Comparison of ENCODE assay signal across 14 cellular contexts in the genomic region with DNA sequence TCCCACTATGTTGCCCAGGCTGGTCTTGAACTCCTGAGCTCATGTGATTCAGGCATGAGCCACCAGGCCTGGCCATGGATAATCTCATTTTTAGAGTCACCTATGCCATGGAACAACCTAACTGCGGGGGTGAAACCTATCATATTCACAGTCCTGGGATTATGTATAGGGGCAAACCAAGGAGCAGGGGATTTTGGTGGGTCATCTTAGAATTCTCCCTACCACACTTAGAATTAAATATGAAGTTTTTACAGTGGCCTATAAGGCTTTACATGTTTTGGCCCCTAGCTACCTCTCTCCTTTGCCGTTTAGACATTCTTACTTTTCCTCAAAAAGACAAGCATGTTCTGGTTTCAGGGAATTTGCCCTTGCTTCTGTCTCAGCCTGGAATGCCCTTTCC. TPM values are rescaled to one million over a fixed set of nuclear protein-coding genes. Genes with fewer than 3 reads are reported as not detected.
DNase-seq lines count a peak whose midpoint lies in the region; ATAC-seq, FAIRE-seq and TF ChIP-seq lines count a peak whose summit lies in the region.
"Had no signal": no experiment of that assay in that cellular context is flagged by ENCODE, and none has a peak within 500 bp of the region (broad histone marks: within the 10 kb centered on the region; RNA-seq: fewer than 3 reads in every experiment).

No MANE protein-coding gene starts in this region.

- H3K4me3 Mint-ChIP-seq in progenitor cell of endocrine pancreas (ENCODE audit: low read depth), result no peak overlapping the region
- H3K4me3 Mint-ChIP-seq: CD4-positive, alpha-beta memory T cell; GM23338; H9 had no signal

- H3K27me3 ChIP-seq in HepG2 (ENCODE audit: control insufficient read depth in 1 of 2, insufficient read depth in 2 of 2, low read length in 2 of 2) (peaks cover 2 to 36% of the 10 kb centered on the region in 2 experiments), ovary (no peaks in the 10 kb centered on the region), trophoblast cell (ENCODE audit: insufficient read depth, low read length) (no peaks in the 10 kb centered on the region)
- H3K27me3 ChIP-seq: BE2C had no signal

- intact Hi-C loops in cardiac septum (cut with DNase I) (no loop called here), Right ventricle myocardium superior (cut with DNase I) (no loop called here), HepG2 (cut with micrococcal nuclease; ENCODE audit: unreplicated experiment) (no loop called here), ovary (cut with DNase I) (no loop called here)

- H4K91ac ChIP-seq in trophoblast cell (ENCODE audit: low read depth, low read length), result no peak overlapping the region

- in situ Hi-C loops in HepG2 (cut with HindIII; ENCODE audit: extremely low pct_ligation_motif_present, low pct_unique_long_range_greater_than_20kb), result no loop called here

- WGBS in HepG2 (ENCODE audit: low lambda C conversion rate), result 32% methylated on average over 2 of the region's 2 CpGs
- WGBS in ovary, 3 donors, result 69 to 74% (median 69%) methylated on average over 2 of the region's 2 CpGs
- no CpG with 5 or more reads among the region's 2 CpGs for WGBS in trophoblast cell (ENCODE audit: extremely low coverage, insufficient coverage, insufficient read length)

- no peaks in the 10 kb centered on the region for H3K36me3 ChIP-seq in HepG2 (replicated peaks in 1 of 2; ENCODE audit: control insufficient read depth in 1 of 2, insufficient read depth in 2 of 2, low read length in 2 of 2)
- no peaks in the 10 kb centered on the region for H3K36me3 ChIP-seq in ovary
- no peaks in the 10 kb centered on the region for H3K36me3 ChIP-seq in trophoblast cell (ENCODE audit: control insufficient read depth in 1 of 2, insufficient read depth in 2 of 2, low read length in 2 of 2)
- H3K36me3 ChIP-seq: BE2C had no signal

- H2AFZ ChIP-seq in HepG2 (ENCODE audit: low read length) (no peak overlapping the region), trophoblast cell (ENCODE audit: insufficient read depth, low read length, poor library complexity) (no peak overlapping the region)
- H2AFZ ChIP-seq: GM23338 had no signal

- no peaks in the 10 kb centered on the region for H3K79me1 ChIP-seq in trophoblast cell (ENCODE audit: low read length)

- no peak overlapping the region for H3K14ac ChIP-seq in trophoblast cell (ENCODE audit: low read length)

- H3K79me2 ChIP-seq in HepG2 (ENCODE audit: insufficient read depth, low read length) (no peaks in the 10 kb centered on the region), trophoblast cell (ENCODE audit: control insufficient read depth, insufficient read depth, low read length, poor library complexity) (no peaks in the 10 kb centered on the region)

- H3K9ac ChIP-seq in HepG2 (ENCODE audit: insufficient read depth, low read depth, low read length) (no peak overlapping the region), trophoblast cell (ENCODE audit: low read length) (no peak overlapping the region)

- TF ChIP-seq CTCF in HepG2 (CRISPR knock-in tag; IDR thresholded peaks at IDR 0.05), result no peak
- TF ChIP-seq CTCF in progenitor cell of endocrine pancreas (IDR thresholded peaks at IDR 0.05; ENCODE audit: unreplicated experiment), result no peak
- no peak for TF ChIP-seq CTCF in ovary (IDR thresholded peaks at IDR 0.05)

- H2BK120ac ChIP-seq in trophoblast cell (ENCODE audit: insufficient read depth, low read length, poor library complexity), result no peak overlapping the region

- TF ChIP-seq RAD21 in HepG2 (CRISPR knock-in tag; IDR thresholded peaks at IDR 0.05), result no peak

- H3K27ac Mint-ChIP-seq in progenitor cell of endocrine pancreas, result peak overlapping the region; percentile 42
- H3K27ac Mint-ChIP-seq: GM23338, H9 had no signal

- peaks cover 5% of the 10 kb centered on the region for H3K4me1 Mint-ChIP-seq in progenitor cell of endocrine pancreas (ENCODE audit: low read depth)
- H3K4me1 Mint-ChIP-seq: CD4-positive, alpha-beta memory T cell had no signal

- H4K20me1 ChIP-seq in HepG2 (ENCODE audit: insufficient read depth, low read length), result no peaks in the 10 kb centered on the region

- no peaks in the 10 kb centered on the region for H3K9me3 ChIP-seq in HepG2 (ENCODE audit: low read length)
- no peaks in the 10 kb centered on the region for H3K9me3 ChIP-seq in ovary
- H3K9me3 ChIP-seq in trophoblast cell (ENCODE audit: insufficient read depth, low read depth, low read length), result peaks cover 2% of the 10 kb centered on the region
- H3K9me3 ChIP-seq: BE2C had no signal

- TF ChIP-seq EP300 in HepG2 (IDR thresholded peaks at IDR 0.05; ENCODE audit: low read depth in 2 of 2, low read length in 2 of 2) (no peak), HepG2 (CRISPR knock-in tag; IDR thresholded peaks at IDR 0.05; ENCODE audit: borderline replicate concordance) (no peak), ovary (IDR thresholded peaks at IDR 0.05) (no peak)

- no peak overlapping the region for H4K8ac ChIP-seq in trophoblast cell (ENCODE audit: low read depth, low read length)

- no peak overlapping the region for H2AK5ac ChIP-seq in trophoblast cell (ENCODE audit: low read length)

- FAIRE-seq in HepG2 (lab: Jason Lieb, UNC), result no peak
- FAIRE-seq: A204.1 had no signal

- H3K4me2 ChIP-seq in HepG2 (ENCODE audit: low read depth, low read length) (no peak overlapping the region), trophoblast cell (ENCODE audit: low read length) (no peak overlapping the region)
- H3K4me2 ChIP-seq: GM23338 had no signal

- CTCF ChIA-PET in HepG2 (lab: Yijun Ruan, JAX; ENCODE audit: low intra/inter-chr PET ratio, low total read pairs), result no interaction called here

- ATAC-seq in Right ventricle myocardium superior (ENCODE audit: poor library complexity) (no peak), HepG2 (no peak)
- ATAC-seq: GM23338 had no signal

- no peak overlapping the region for H3K23ac ChIP-seq in trophoblast cell (ENCODE audit: low read length)

- H3K36me3 Mint-ChIP-seq in progenitor cell of endocrine pancreas (ENCODE audit: insufficient read depth), result no peaks in the 10 kb centered on the region
- H3K36me3 Mint-ChIP-seq: CD4-positive, alpha-beta memory T cell had no signal

- H3K4me3 ChIP-seq in HepG2 (replicated peaks in 1 of 3; ENCODE audit: insufficient read depth in 1 of 3, low read depth in 2 of 3, low read length in 3 of 3) (no peak overlapping the region), ovary (no peak overlapping the region), trophoblast cell (ENCODE audit: low read depth, low read length) (no peak overlapping the region)
- H3K4me3 ChIP-seq: GM23338 had no signal

- no peak for TF ChIP-seq POLR2A in HepG2 (IDR thresholded peaks at IDR 0.05; ENCODE audit: insufficient read depth in 1 of 2, low read depth in 2 of 2, low read length in 2 of 2)
- no peak for TF ChIP-seq POLR2A in ovary (IDR thresholded peaks at IDR 0.05)

- POLR2A ChIA-PET in HepG2 (lab: Yijun Ruan, JAX), result interaction anchor here (1.4 kb wide), 1 partner anchor 20 kb away, joined by 4 read pairs; the partner anchor contains the start of gene VEGFA

- peaks cover 24% of the 10 kb centered on the region for H3K4me1 ChIP-seq in HepG2 (ENCODE audit: insufficient read depth, low read length)
- H3K4me1 ChIP-seq in ovary (ENCODE audit: insufficient read depth), result no peaks in the 10 kb centered on the region
- H3K4me1 ChIP-seq in trophoblast cell (ENCODE audit: control insufficient read depth in 1 of 2, insufficient read depth in 2 of 2, low read length in 2 of 2), result no peaks in the 10 kb centered on the region
- H3K4me1 ChIP-seq: BE2C had no signal

- H3K27ac ChIP-seq in HepG2 (ENCODE audit: extremely low read length, insufficient read depth, low read length) (no peak overlapping the region), ovary (no peak overlapping the region), trophoblast cell (ENCODE audit: low read depth, low read length) (no peak overlapping the region)
- H3K27ac ChIP-seq: C4-2B had no signal

- H3K4ac ChIP-seq in trophoblast cell (ENCODE audit: low read depth, low read length), result no peak overlapping the region

- no TSS peak for BruUV-seq in HepG2 (replicated peaks; lab: Mats Ljungman, UMichigan)

- H4K12ac ChIP-seq in trophoblast cell (ENCODE audit: low read depth, low read length), result no peak overlapping the region

- H3K9me3 Mint-ChIP-seq in progenitor cell of endocrine pancreas (ENCODE audit: low read depth), result no peaks in the 10 kb centered on the region
- H3K9me3 Mint-ChIP-seq: GM23338, H9 had no signal

- H3K27me3 Mint-ChIP-seq in progenitor cell of endocrine pancreas, result peaks cover 6% of the 10 kb centered on the region

- peak; percentile 19 for DNase-seq in cardiac septum (ENCODE audit: low spot score)
- no peak for DNase-seq in Right ventricle myocardium superior
- no peak for DNase-seq in HepG2 (ENCODE audit: low spot score)
- DNase-seq in progenitor cell of endocrine pancreas (ENCODE audit: low spot score, unreplicated experiment), result no peak
- no peak for DNase-seq in activated T-cell treated with anti-CD3 and anti-CD28 coated beads, Interleukin-2, amount 50 U/mL, for 1 hour
- no peak for DNase-seq in ovary
- DNase-seq in trophoblast cell, result no peak
- DNase-seq: BE2C; CD4-positive, alpha-beta memory T cell; DMS79 had no signal

- no peak overlapping the region for H3K18ac ChIP-seq in trophoblast cell (ENCODE audit: low read length)

- H2BK12ac ChIP-seq in trophoblast cell (ENCODE audit: low read length), result no peak overlapping the region

- no peak overlapping the region for H2BK5ac ChIP-seq in trophoblast cell (ENCODE audit: low read depth, low read length, poor library complexity)

RNA-seq across cellular contexts. Expression of gene VEGFA, which starts 20.6 kb away (rescaled TPM):
- total RNA-seq in cardiac septum (233 TPM), Right ventricle myocardium superior (230 TPM), HepG2 (2016; rRNA removed; fragmentation: Illumina TruSeq; extraction: Trizol) (34.1 and 68.1 TPM in 2 replicates), progenitor cell of endocrine pancreas (243 and 267 TPM in 2 replicates), ovary (100 to 1,000 TPM in 1 of 7 donors, 10 to 100 TPM in 6; 19.2 to 123 (median 45.2) TPM)
- total RNA-seq in HepG2 (2016; cell fraction: cytosol; rRNA removed; fragmentation: Illumina TruSeq; extraction: Trizol; ENCODE audit: low read depth), result 13.4 and 14.2 TPM in 2 replicates
- 26.8 and 72.7 TPM in 2 replicates for total RNA-seq in HepG2 (2016; cell fraction: insoluble cytoplasmic fraction; rRNA removed; fragmentation: Illumina TruSeq; extraction: Trizol)
- total RNA-seq in HepG2 (2016; cell fraction: membrane; rRNA removed; fragmentation: Illumina TruSeq; extraction: Trizol), result 33.1 and 34.4 TPM in 2 replicates
- total RNA-seq in HepG2 (2016; cell fraction: nucleus; rRNA removed; fragmentation: Illumina TruSeq; extraction: Trizol), result 81.5 and 95.8 TPM in 2 replicates
- polyA plus RNA-seq in HepG2 (2011; rRNA removed) (629 and 1,104 TPM in 2 replicates), ovary (10 to 100 TPM; 20.8 to 44.7 TPM)
- polyA plus RNA-seq in HepG2 (2011; cell fraction: cytosol; rRNA removed), result 292 and 298 TPM in 2 replicates
- 3,652 and 4,474 TPM in 2 replicates for polyA plus RNA-seq in HepG2 (2011; cell fraction: nucleus; rRNA removed)
- 463 and 546 TPM in 2 replicates for polyA plus RNA-seq in HepG2 (2012)
- 9.2 and 10.7 TPM in 2 replicates for polyA plus RNA-seq in HepG2 (2016; cell fraction: cytosol; fragmentation: Illumina TruSeq; extraction: Trizol; ENCODE audit: low read depth)
- 34.1 and 41.6 TPM in 2 replicates for polyA plus RNA-seq in HepG2 (2016; cell fraction: insoluble cytoplasmic fraction; fragmentation: Illumina TruSeq; extraction: Trizol; ENCODE audit: low read depth)
- polyA plus RNA-seq in HepG2 (2016; cell fraction: membrane; fragmentation: Illumina TruSeq; extraction: Trizol; ENCODE audit: low read depth), result 24.8 and 25.3 TPM in 2 replicates
- 253 and 267 TPM in 2 replicates for polyA plus RNA-seq in HepG2 (2016; cell fraction: nucleus; fragmentation: Illumina TruSeq; extraction: Trizol; ENCODE audit: insufficient read depth, low read depth)
- 238 and 645 TPM in 2 replicates for polyA minus RNA-seq in HepG2 (2011; rRNA and poly(A)+ RNA removed; ENCODE audit: low replicate concordance)
- polyA minus RNA-seq in HepG2 (2011; cell fraction: cytosol; rRNA and poly(A)+ RNA removed), result 122 and 136 TPM in 2 replicates
- 312 and 405 TPM in 2 replicates for polyA minus RNA-seq in HepG2 (2011; cell fraction: nucleus; rRNA and poly(A)+ RNA removed)
- 111 and 117 TPM in 2 replicates for polyA plus RNA-seq in trophoblast cell (2013)
- polyA plus RNA-seq: CD4-positive, alpha-beta memory T cell had no signal
